ENCODE assay signal across 29 cellular contexts in genomic region chr22:31120230-31120629, GRCh38. TPM values are rescaled to one million over a fixed set of nuclear protein-coding genes. Genes with fewer than 3 reads are reported as not detected.
A peak's percentile ranks its signal among the peaks of the same experiment; 100 is the strongest.
DNase-seq lines count a peak whose midpoint lies in the region; ATAC-seq, FAIRE-seq and TF ChIP-seq lines count a peak whose summit lies in the region.
"Had no signal": no experiment of that assay in that cellular context is flagged by ENCODE, and none has a peak within 500 bp of the region (broad histone marks: within the 10 kb centered on the region; RNA-seq: fewer than 3 reads in every experiment).

No MANE protein-coding gene starts in this region.

- peaks cover 19% of the 10 kb centered on the region for H3K27me3 Mint-ChIP-seq in astrocyte (ENCODE audit: low read depth, unreplicated experiment)
- H3K27me3 Mint-ChIP-seq: CD4-positive, alpha-beta memory T cell had no signal

- TF ChIP-seq EP300 in HepG2 (IDR thresholded peaks at IDR 0.05; ENCODE audit: low read depth in 2 of 2, low read length in 2 of 2), result no peak
- no peak for TF ChIP-seq EP300 in HepG2 (CRISPR knock-in tag; IDR thresholded peaks at IDR 0.05; ENCODE audit: borderline replicate concordance)

- WGBS in heart left ventricle, 4 donors, result 43 to 86% (median 54%) methylated on average over 1 to 5 of the region's 5 CpGs
- 58% methylated on average over 5 of the region's 5 CpGs for WGBS in right cardiac atrium
- WGBS in spleen, 5 donors, result 76 to 92% (median 82%) methylated on average over 2 to 5 of the region's 5 CpGs
- WGBS in HepG2 (ENCODE audit: low lambda C conversion rate), result 10% methylated on average over 1 of the region's 5 CpGs

- no peak for ATAC-seq in heart left ventricle
- ATAC-seq in Right ventricle myocardium inferior, result no peak
- peak in 1 of 2 donors; percentile 18 for ATAC-seq in right cardiac atrium
- no peak for ATAC-seq in HG03439 (IDR thresholded peaks at IDR 0.05; ENCODE audit: unreplicated experiment)
- ATAC-seq in HepG2, result no peak
- ATAC-seq: HCT116, PC-3 had no signal

- H4K20me1 ChIP-seq in astrocyte (ENCODE audit: insufficient read depth, low read length) (no peaks in the 10 kb centered on the region), HepG2 (ENCODE audit: insufficient read depth, low read length) (no peaks in the 10 kb centered on the region)

- TF ChIP-seq CTCF in heart left ventricle (IDR thresholded peaks at IDR 0.05) (no peak), astrocyte (IDR thresholded peaks at IDR 0.05; ENCODE audit: insufficient read depth, low read depth, low read length) (no peak), spleen (IDR thresholded peaks at IDR 0.05 in 8 of 11, conservative IDR thresholded peaks at IDR 0.05 in 3 of 11) (no peak), HepG2 (CRISPR knock-in tag; IDR thresholded peaks at IDR 0.05) (no peak)

- CTCF ChIA-PET in HepG2 (lab: Yijun Ruan, JAX; ENCODE audit: low intra/inter-chr PET ratio, low total read pairs), result no interaction called here

- FAIRE-seq in astrocyte (lab: Jason Lieb, UNC) (no peak), HepG2 (lab: Jason Lieb, UNC) (no peak)
- FAIRE-seq: G401.6 had no signal

- H3K4me1 ChIP-seq in heart left ventricle (peaks cover 0 to 53% (median 21%) of the 10 kb centered on the region in 12 donors), astrocyte (ENCODE audit: insufficient read depth, low read length) (peaks cover 3% of the 10 kb centered on the region), right cardiac atrium (ENCODE audit: control insufficient read depth, insufficient read depth, low read length) (peaks cover 9% of the 10 kb centered on the region), spleen (peaks cover 0 to 15% (median 0%) of the 10 kb centered on the region in 6 donors), HepG2 (ENCODE audit: insufficient read depth, low read length) (peaks cover 37% of the 10 kb centered on the region)

- POLR2A ChIA-PET in HepG2 (lab: Yijun Ruan, JAX), result no interaction called here

- H3K9ac ChIP-seq in astrocyte (ENCODE audit: low read length), result no peak overlapping the region
- H3K9ac ChIP-seq in HepG2 (ENCODE audit: insufficient read depth, low read depth, low read length), result no peak overlapping the region

- no peaks in the 10 kb centered on the region for H3K9me3 ChIP-seq in heart left ventricle
- no peaks in the 10 kb centered on the region for H3K9me3 ChIP-seq in astrocyte (ENCODE audit: insufficient read depth, low read depth, low read length)
- H3K9me3 ChIP-seq in right cardiac atrium (ENCODE audit: control insufficient read depth, low read length), result no peaks in the 10 kb centered on the region
- no peaks in the 10 kb centered on the region for H3K9me3 ChIP-seq in spleen
- H3K9me3 ChIP-seq in HepG2 (ENCODE audit: low read length), result no peaks in the 10 kb centered on the region
- H3K9me3 ChIP-seq: SJSA1 had no signal

- no peak overlapping the region for H2AFZ ChIP-seq in astrocyte (ENCODE audit: low read depth, low read length)
- no peak overlapping the region for H2AFZ ChIP-seq in HepG2 (ENCODE audit: low read length)

- H3K4me1 Mint-ChIP-seq in astrocyte (ENCODE audit: low read depth, unreplicated experiment), result peaks cover 5% of the 10 kb centered on the region
- H3K4me1 Mint-ChIP-seq: CD4-positive, alpha-beta memory T cell had no signal

- H3K27ac ChIP-seq in heart left ventricle, result peak overlapping the region in 11 of 12 donors; percentile 37 to 94 (median 88)
- no peak overlapping the region for H3K27ac ChIP-seq in astrocyte (ENCODE audit: low read depth, low read length)
- H3K27ac ChIP-seq in right cardiac atrium (ENCODE audit: low read length), result peak overlapping the region; percentile 90
- no peak overlapping the region for H3K27ac ChIP-seq in spleen
- no peak overlapping the region for H3K27ac ChIP-seq in HepG2 (ENCODE audit: extremely low read length, insufficient read depth, low read length)
- H3K27ac ChIP-seq: SJSA1 had no signal

- no peak for DNase-seq in heart left ventricle
- no peak for DNase-seq in Right ventricle myocardium inferior (ENCODE audit: missing footprints)
- DNase-seq in astrocyte (ENCODE audit: low read depth), result no peak
- DNase-seq in right cardiac atrium, result peak in 1 of 3 donors; percentile 50
- peak; percentile 49 for DNase-seq in spleen
- DNase-seq in AG08395 (ENCODE audit: low spot score), result no peak
- DNase-seq in HepG2 (ENCODE audit: low spot score), result no peak
- DNase-seq: 8988T; ACHN; CD4-positive, alpha-beta memory T cell; COR-L47; DMS53; KBM-7; MV-4-11; NCI-H1105; NCI-H1436 treated with DMSO at 0.1 percent for 48 hours; NCI-H187 treated with DMSO at 0.1 percent for 48 hours; NCI-H2171 treated with DMSO at 0.1 percent for 48 hours; NCI-H345; NCI-H510A treated with DMSO at 0.1 percent for 48 hours; NCI-H748 treated with DMSO at 0.1 percent for 48 hours; PC-3 had no signal

- H3K36me3 ChIP-seq in heart left ventricle (no peaks in the 10 kb centered on the region), astrocyte (ENCODE audit: insufficient read depth, low read length) (no peaks in the 10 kb centered on the region), spleen (no peaks in the 10 kb centered on the region), HepG2 (replicated peaks in 1 of 2; ENCODE audit: control insufficient read depth in 1 of 2, insufficient read depth in 2 of 2, low read length in 2 of 2) (no peaks in the 10 kb centered on the region)
- H3K36me3 ChIP-seq: SJSA1 had no signal

- intact Hi-C loops in heart left ventricle (cut with DNase I), result no loop called here
- intact Hi-C loops in Right ventricle myocardium inferior (cut with DNase I), result no loop called here
- intact Hi-C loops in right cardiac atrium (cut with DNase I), result no loop called here
- intact Hi-C loops in spleen (cut with DNase I; ENCODE audit: low total_unique reads), result no loop called here
- intact Hi-C loops in HepG2 (cut with micrococcal nuclease; ENCODE audit: unreplicated experiment), result no loop called here

- H3K27me3 ChIP-seq in heart left ventricle, result no peaks in the 10 kb centered on the region
- peaks cover 7% of the 10 kb centered on the region for H3K27me3 ChIP-seq in astrocyte (ENCODE audit: insufficient read depth, low read length)
- H3K27me3 ChIP-seq in right cardiac atrium (ENCODE audit: control insufficient read depth, insufficient read depth), result no peaks in the 10 kb centered on the region
- H3K27me3 ChIP-seq in spleen (replicated peaks in 1 of 7), result no peaks in the 10 kb centered on the region
- H3K27me3 ChIP-seq in HepG2 (ENCODE audit: control insufficient read depth in 1 of 2, insufficient read depth in 2 of 2, low read length in 2 of 2), result peaks cover 1 to 26% of the 10 kb centered on the region in 2 experiments; a peak in 4 of 5 replicates
- H3K27me3 ChIP-seq: SJSA1 had no signal

- TF ChIP-seq POLR2A in heart left ventricle (IDR thresholded peaks at IDR 0.05) (no peak), spleen (IDR thresholded peaks at IDR 0.05) (no peak), HepG2 (IDR thresholded peaks at IDR 0.05; ENCODE audit: insufficient read depth in 1 of 2, low read depth in 2 of 2, low read length in 2 of 2) (no peak)

- TF ChIP-seq RAD21 in HepG2 (CRISPR knock-in tag; IDR thresholded peaks at IDR 0.05), result no peak

- H3K4me2 ChIP-seq in astrocyte (ENCODE audit: low read length) (no peak overlapping the region), HepG2 (ENCODE audit: low read depth, low read length) (no peak overlapping the region)

- H3K9me3 Mint-ChIP-seq in astrocyte (ENCODE audit: unreplicated experiment), result no peaks in the 10 kb centered on the region
- H3K9me3 Mint-ChIP-seq: CD4-positive, alpha-beta memory T cell had no signal

- in situ Hi-C loops in HepG2 (cut with HindIII; ENCODE audit: extremely low pct_ligation_motif_present, low pct_unique_long_range_greater_than_20kb), result no loop called here

- H3K4me3 Mint-ChIP-seq in astrocyte (ENCODE audit: unreplicated experiment), result peak overlapping the region; percentile 40
- H3K4me3 Mint-ChIP-seq: CD4-positive, alpha-beta memory T cell had no signal

- no peak overlapping the region for H3K27ac Mint-ChIP-seq in astrocyte (ENCODE audit: unreplicated experiment)

- BruUV-seq in HepG2 (replicated peaks; lab: Mats Ljungman, UMichigan), result no TSS peak

- H3K4me3 ChIP-seq in heart left ventricle (no peak overlapping the region), astrocyte (ENCODE audit: insufficient read depth, low read depth, low read length) (no peak overlapping the region), right cardiac atrium (ENCODE audit: low read length) (no peak overlapping the region), spleen (no peak overlapping the region), HepG2 (replicated peaks in 1 of 3; ENCODE audit: insufficient read depth in 1 of 3, low read depth in 2 of 3, low read length in 3 of 3) (no peak overlapping the region)
- H3K4me3 ChIP-seq: SJSA1 had no signal

- H3K36me3 Mint-ChIP-seq in astrocyte (ENCODE audit: low read depth, unreplicated experiment), result peaks cover 2% of the 10 kb centered on the region
- H3K36me3 Mint-ChIP-seq: CD4-positive, alpha-beta memory T cell had no signal

- no peaks in the 10 kb centered on the region for H3K79me2 ChIP-seq in astrocyte (ENCODE audit: insufficient read depth, low read length)
- H3K79me2 ChIP-seq in HepG2 (ENCODE audit: insufficient read depth, low read length), result no peaks in the 10 kb centered on the region

RNA-seq across cellular contexts. Expression of gene INPP5J, which starts 2.5 kb away (rescaled TPM):
- total RNA-seq in heart left ventricle, result 10 to 100 TPM in 8 of 9 donors, 1 to 10 TPM in 1; 8.4 to 23.1 (median 21.6) TPM
- polyA plus RNA-seq in heart left ventricle, result 10 to 100 TPM in 1 of 2 donors, 1 to 10 TPM in 1; 9.7 to 12.9 TPM
- total RNA-seq in Right ventricle myocardium inferior, result 16.6 TPM
- 3.0 and 3.3 TPM in 2 replicates for total RNA-seq in astrocyte
- 10 to 100 TPM; 28.8 to 62.1 (median 50.7) TPM for total RNA-seq in right cardiac atrium
- 28.9 TPM for polyA plus RNA-seq in right cardiac atrium
- under 1 TPM in 5 of 7 donors, not detected in 2; 0.23 to 0.87 (median 0.60) TPM for total RNA-seq in spleen
- polyA plus RNA-seq in spleen, result under 1 TPM; 0.14 to 0.51 (median 0.33) TPM
- 0.15 and 0.24 TPM in 2 replicates for total RNA-seq in HepG2 (2016; rRNA removed; fragmentation: Illumina TruSeq; extraction: Trizol)
- 0.09 TPM in 1 of 2 replicates, not detected in the other for total RNA-seq in HepG2 (2016; cell fraction: cytosol; rRNA removed; fragmentation: Illumina TruSeq; extraction: Trizol; ENCODE audit: low read depth)
- 0.42 and 0.45 TPM in 2 replicates for total RNA-seq in HepG2 (2016; cell fraction: insoluble cytoplasmic fraction; rRNA removed; fragmentation: Illumina TruSeq; extraction: Trizol)
- total RNA-seq in HepG2 (2016; cell fraction: membrane; rRNA removed; fragmentation: Illumina TruSeq; extraction: Trizol), result 0.34 and 0.40 TPM in 2 replicates
- total RNA-seq in HepG2 (2016; cell fraction: nucleus; rRNA removed; fragmentation: Illumina TruSeq; extraction: Trizol), result 0.47 TPM in 2 replicates
- 1.1 and 1.3 TPM in 2 replicates for polyA plus RNA-seq in HepG2 (2011; rRNA removed)
- 0.41 and 0.62 TPM in 2 replicates for polyA plus RNA-seq in HepG2 (2011; cell fraction: cytosol; rRNA removed)
- polyA plus RNA-seq in HepG2 (2011; cell fraction: nucleus; rRNA removed), result 6.2 and 7.6 TPM in 2 replicates
- polyA plus RNA-seq in HepG2 (2012), result 0.30 and 1.7 TPM in 2 replicates
- 0.11 and 0.18 TPM in 2 replicates for polyA plus RNA-seq in HepG2 (2016; cell fraction: cytosol; fragmentation: Illumina TruSeq; extraction: Trizol; ENCODE audit: low read depth)
- polyA plus RNA-seq in HepG2 (2016; cell fraction: insoluble cytoplasmic fraction; fragmentation: Illumina TruSeq; extraction: Trizol; ENCODE audit: low read depth), result 0.26 and 0.52 TPM in 2 replicates
- 0.27 and 0.29 TPM in 2 replicates for polyA plus RNA-seq in HepG2 (2016; cell fraction: membrane; fragmentation: Illumina TruSeq; extraction: Trizol; ENCODE audit: low read depth)
- 1.9 and 3.2 TPM in 2 replicates for polyA plus RNA-seq in HepG2 (2016; cell fraction: nucleus; fragmentation: Illumina TruSeq; extraction: Trizol; ENCODE audit: insufficient read depth, low read depth)
- 0.88 and 5.2 TPM in 2 replicates for polyA minus RNA-seq in HepG2 (2011; rRNA and poly(A)+ RNA removed; ENCODE audit: low replicate concordance)
- 0.35 and 0.49 TPM in 2 replicates for polyA minus RNA-seq in HepG2 (2011; cell fraction: cytosol; rRNA and poly(A)+ RNA removed)
- polyA minus RNA-seq in HepG2 (2011; cell fraction: nucleus; rRNA and poly(A)+ RNA removed), result 0.62 and 1.7 TPM in 2 replicates
- polyA plus RNA-seq: CD4-positive, alpha-beta memory T cell had no signal

RNA-seq across cellular contexts. Expression of gene SELENOM, which starts 12.9 kb away (rescaled TPM):
- total RNA-seq in heart left ventricle, result 100 to 1,000 TPM in 1 of 9 donors, 10 to 100 TPM in 8; 35.0 to 183 (median 52.9) TPM
- 10 to 100 TPM; 72.3 to 76.6 TPM for polyA plus RNA-seq in heart left ventricle
- 48.2 TPM for total RNA-seq in Right ventricle myocardium inferior
- total RNA-seq in astrocyte, result 157 and 205 TPM in 2 replicates
- 100 to 1,000 TPM; 167 to 205 (median 176) TPM for total RNA-seq in right cardiac atrium
- 219 TPM for polyA plus RNA-seq in right cardiac atrium
- 10 to 100 TPM; 47.0 to 74.4 (median 66.7) TPM for total RNA-seq in spleen
- 100 to 1,000 TPM; 119 to 151 (median 138) TPM for polyA plus RNA-seq in spleen
- total RNA-seq in HepG2 (2016; rRNA removed; fragmentation: Illumina TruSeq; extraction: Trizol), result 2.4 and 4.1 TPM in 2 replicates
- total RNA-seq in HepG2 (2016; cell fraction: cytosol; rRNA removed; fragmentation: Illumina TruSeq; extraction: Trizol; ENCODE audit: low read depth), result 1.9 and 4.6 TPM in 2 replicates
- total RNA-seq in HepG2 (2016; cell fraction: insoluble cytoplasmic fraction; rRNA removed; fragmentation: Illumina TruSeq; extraction: Trizol), result 1.6 and 3.5 TPM in 2 replicates
- 1.9 and 2.9 TPM in 2 replicates for total RNA-seq in HepG2 (2016; cell fraction: membrane; rRNA removed; fragmentation: Illumina TruSeq; extraction: Trizol)
- total RNA-seq in HepG2 (2016; cell fraction: nucleus; rRNA removed; fragmentation: Illumina TruSeq; extraction: Trizol), result 1.5 and 2.6 TPM in 2 replicates
- 4.3 and 5.5 TPM in 2 replicates for polyA plus RNA-seq in HepG2 (2011; rRNA removed)
- polyA plus RNA-seq in HepG2 (2011; cell fraction: cytosol; rRNA removed), result 5.8 and 12.6 TPM in 2 replicates
- 5.9 and 7.6 TPM in 2 replicates for polyA plus RNA-seq in HepG2 (2011; cell fraction: nucleus; rRNA removed)
- 2.5 and 2.9 TPM in 2 replicates for polyA plus RNA-seq in HepG2 (2012)
- polyA plus RNA-seq in HepG2 (2016; cell fraction: cytosol; fragmentation: Illumina TruSeq; extraction: Trizol; ENCODE audit: low read depth), result 3.5 and 5.0 TPM in 2 replicates
- 2.3 and 2.8 TPM in 2 replicates for polyA plus RNA-seq in HepG2 (2016; cell fraction: insoluble cytoplasmic fraction; fragmentation: Illumina TruSeq; extraction: Trizol; ENCODE audit: low read depth)
- 4.2 and 4.5 TPM in 2 replicates for polyA plus RNA-seq in HepG2 (2016; cell fraction: membrane; fragmentation: Illumina TruSeq; extraction: Trizol; ENCODE audit: low read depth)
- polyA plus RNA-seq in HepG2 (2016; cell fraction: nucleus; fragmentation: Illumina TruSeq; extraction: Trizol; ENCODE audit: insufficient read depth, low read depth), result 3.5 and 5.2 TPM in 2 replicates
- polyA minus RNA-seq in HepG2 (2011; rRNA and poly(A)+ RNA removed; ENCODE audit: low replicate concordance), result 1.4 and 4.9 TPM in 2 replicates
- polyA minus RNA-seq in HepG2 (2011; cell fraction: cytosol; rRNA and poly(A)+ RNA removed), result 1.8 and 2.3 TPM in 2 replicates
- 1.5 and 2.4 TPM in 2 replicates for polyA minus RNA-seq in HepG2 (2011; cell fraction: nucleus; rRNA and poly(A)+ RNA removed)

RNA-seq across cellular contexts. Expression of gene PLA2G3, which starts 20.1 kb away (rescaled TPM):
- total RNA-seq in heart left ventricle (not detected), Right ventricle myocardium inferior (not detected), astrocyte (not detected in 2 replicates), right cardiac atrium (not detected), spleen (not detected), HepG2 (2016; rRNA removed; fragmentation: Illumina TruSeq; extraction: Trizol) (0.11 and 0.42 TPM in 2 replicates)
- polyA plus RNA-seq in heart left ventricle (not detected), right cardiac atrium (not detected), spleen (not detected), HepG2 (2011; rRNA removed) (0.12 and 0.24 TPM in 2 replicates)
- 0.09 and 0.20 TPM in 2 replicates for total RNA-seq in HepG2 (2016; cell fraction: cytosol; rRNA removed; fragmentation: Illumina TruSeq; extraction: Trizol; ENCODE audit: low read depth)
- 0.09 and 0.32 TPM in 2 replicates for total RNA-seq in HepG2 (2016; cell fraction: insoluble cytoplasmic fraction; rRNA removed; fragmentation: Illumina TruSeq; extraction: Trizol)
- 0.19 and 0.21 TPM in 2 replicates for total RNA-seq in HepG2 (2016; cell fraction: membrane; rRNA removed; fragmentation: Illumina TruSeq; extraction: Trizol)
- total RNA-seq in HepG2 (2016; cell fraction: nucleus; rRNA removed; fragmentation: Illumina TruSeq; extraction: Trizol), result 0.25 and 0.34 TPM in 2 replicates
- polyA plus RNA-seq in HepG2 (2011; cell fraction: cytosol; rRNA removed), result 0.17 TPM in 2 replicates
- polyA plus RNA-seq in HepG2 (2011; cell fraction: nucleus; rRNA removed), result 0.16 and 0.21 TPM in 2 replicates
- polyA plus RNA-seq in HepG2 (2012), result 0.15 and 0.37 TPM in 2 replicates
- 0.06 and 0.14 TPM in 2 replicates for polyA plus RNA-seq in HepG2 (2016; cell fraction: cytosol; fragmentation: Illumina TruSeq; extraction: Trizol; ENCODE audit: low read depth)
- polyA plus RNA-seq in HepG2 (2016; cell fraction: insoluble cytoplasmic fraction; fragmentation: Illumina TruSeq; extraction: Trizol; ENCODE audit: low read depth), result 0.08 and 0.14 TPM in 2 replicates
- 0.09 TPM in 1 of 2 replicates, not detected in the other for polyA plus RNA-seq in HepG2 (2016; cell fraction: membrane; fragmentation: Illumina TruSeq; extraction: Trizol; ENCODE audit: low read depth)
- 0.55 and 0.78 TPM in 2 replicates for polyA plus RNA-seq in HepG2 (2016; cell fraction: nucleus; fragmentation: Illumina TruSeq; extraction: Trizol; ENCODE audit: insufficient read depth, low read depth)
- 0.30 and 0.40 TPM in 2 replicates for polyA minus RNA-seq in HepG2 (2011; rRNA and poly(A)+ RNA removed; ENCODE audit: low replicate concordance)
- polyA minus RNA-seq in HepG2 (2011; cell fraction: cytosol; rRNA and poly(A)+ RNA removed), result not detected in 2 replicates
- not detected in 2 replicates for polyA minus RNA-seq in HepG2 (2011; cell fraction: nucleus; rRNA and poly(A)+ RNA removed)
- total RNA-seq: CD4-positive, alpha-beta memory T cell; H4; LHCN-M2; MCF 10A; PC-3; SJSA1 had no signal
- polyA plus RNA-seq: CD4-positive, alpha-beta memory T cell had no signal

RNA-seq across cellular contexts. Expression of gene SMTN, which starts 39.1 kb away (rescaled TPM):
- 100 to 1,000 TPM; 114 to 270 (median 167) TPM for total RNA-seq in heart left ventricle
- 100 to 1,000 TPM in 1 of 2 donors, 10 to 100 TPM in 1; 55.5 to 257 TPM for polyA plus RNA-seq in heart left ventricle
- total RNA-seq in Right ventricle myocardium inferior, result 250 TPM
- total RNA-seq in astrocyte, result 97.5 and 98.9 TPM in 2 replicates
- 100 to 1,000 TPM; 156 to 233 (median 217) TPM for total RNA-seq in right cardiac atrium
- polyA plus RNA-seq in right cardiac atrium, result 192 TPM
- total RNA-seq in spleen, result 100 to 1,000 TPM; 124 to 230 (median 159) TPM
- 10 to 100 TPM; 21.2 to 88.9 (median 47.0) TPM for polyA plus RNA-seq in spleen
- total RNA-seq in HepG2 (2016; rRNA removed; fragmentation: Illumina TruSeq; extraction: Trizol), result 6.9 and 14.7 TPM in 2 replicates
- total RNA-seq in HepG2 (2016; cell fraction: cytosol; rRNA removed; fragmentation: Illumina TruSeq; extraction: Trizol; ENCODE audit: low read depth), result 2.5 and 3.0 TPM in 2 replicates
- total RNA-seq in HepG2 (2016; cell fraction: insoluble cytoplasmic fraction; rRNA removed; fragmentation: Illumina TruSeq; extraction: Trizol), result 5.5 and 15.8 TPM in 2 replicates
- total RNA-seq in HepG2 (2016; cell fraction: membrane; rRNA removed; fragmentation: Illumina TruSeq; extraction: Trizol), result 7.5 and 8.5 TPM in 2 replicates
- 17.4 and 23.6 TPM in 2 replicates for total RNA-seq in HepG2 (2016; cell fraction: nucleus; rRNA removed; fragmentation: Illumina TruSeq; extraction: Trizol)
- polyA plus RNA-seq in HepG2 (2011; rRNA removed), result 24.2 and 26.1 TPM in 2 replicates
- polyA plus RNA-seq in HepG2 (2011; cell fraction: cytosol; rRNA removed), result 10.8 and 14.8 TPM in 2 replicates
- 129 and 177 TPM in 2 replicates for polyA plus RNA-seq in HepG2 (2011; cell fraction: nucleus; rRNA removed)
- polyA plus RNA-seq in HepG2 (2012), result 16.2 and 21.3 TPM in 2 replicates
- polyA plus RNA-seq in HepG2 (2016; cell fraction: cytosol; fragmentation: Illumina TruSeq; extraction: Trizol; ENCODE audit: low read depth), result 2.3 and 3.6 TPM in 2 replicates
- polyA plus RNA-seq in HepG2 (2016; cell fraction: insoluble cytoplasmic fraction; fragmentation: Illumina TruSeq; extraction: Trizol; ENCODE audit: low read depth), result 6.1 and 9.7 TPM in 2 replicates
- 5.1 and 6.6 TPM in 2 replicates for polyA plus RNA-seq in HepG2 (2016; cell fraction: membrane; fragmentation: Illumina TruSeq; extraction: Trizol; ENCODE audit: low read depth)
- polyA plus RNA-seq in HepG2 (2016; cell fraction: nucleus; fragmentation: Illumina TruSeq; extraction: Trizol; ENCODE audit: insufficient read depth, low read depth), result 48.9 and 50.6 TPM in 2 replicates
- 5.1 and 18.8 TPM in 2 replicates for polyA minus RNA-seq in HepG2 (2011; rRNA and poly(A)+ RNA removed; ENCODE audit: low replicate concordance)
- 11.6 and 13.2 TPM in 2 replicates for polyA minus RNA-seq in HepG2 (2011; cell fraction: cytosol; rRNA and poly(A)+ RNA removed)
- 28.8 and 31.8 TPM in 2 replicates for polyA minus RNA-seq in HepG2 (2011; cell fraction: nucleus; rRNA and poly(A)+ RNA removed)

RNA-seq across cellular contexts. Expression of gene RNF185, which starts 39.8 kb away (rescaled TPM):
- 10 to 100 TPM; 20.0 to 26.6 (median 23.1) TPM for total RNA-seq in heart left ventricle
- 10 to 100 TPM; 11.4 to 31.5 TPM for polyA plus RNA-seq in heart left ventricle
- total RNA-seq in Right ventricle myocardium inferior, result 20.1 TPM
- total RNA-seq in astrocyte, result 28.9 and 29.3 TPM in 2 replicates
- 10 to 100 TPM; 20.3 to 23.2 (median 21.6) TPM for total RNA-seq in right cardiac atrium
- 15.1 TPM for polyA plus RNA-seq in right cardiac atrium
- 10 to 100 TPM; 22.6 to 28.5 (median 25.7) TPM for total RNA-seq in spleen
- polyA plus RNA-seq in spleen, result 10 to 100 TPM; 12.4 to 19.3 (median 12.5) TPM
- total RNA-seq in HepG2 (2016; rRNA removed; fragmentation: Illumina TruSeq; extraction: Trizol), result 21.4 and 28.8 TPM in 2 replicates
- 2.9 and 3.2 TPM in 2 replicates for total RNA-seq in HepG2 (2016; cell fraction: cytosol; rRNA removed; fragmentation: Illumina TruSeq; extraction: Trizol; ENCODE audit: low read depth)
- 21.9 and 28.5 TPM in 2 replicates for total RNA-seq in HepG2 (2016; cell fraction: insoluble cytoplasmic fraction; rRNA removed; fragmentation: Illumina TruSeq; extraction: Trizol)
- total RNA-seq in HepG2 (2016; cell fraction: membrane; rRNA removed; fragmentation: Illumina TruSeq; extraction: Trizol), result 11.3 and 11.9 TPM in 2 replicates
- 12.0 and 13.7 TPM in 2 replicates for total RNA-seq in HepG2 (2016; cell fraction: nucleus; rRNA removed; fragmentation: Illumina TruSeq; extraction: Trizol)
- polyA plus RNA-seq in HepG2 (2011; rRNA removed), result 26.4 and 27.5 TPM in 2 replicates
- polyA plus RNA-seq in HepG2 (2011; cell fraction: cytosol; rRNA removed), result 21.8 and 27.3 TPM in 2 replicates
- 19.0 and 20.4 TPM in 2 replicates for polyA plus RNA-seq in HepG2 (2011; cell fraction: nucleus; rRNA removed)
- 15.4 and 15.6 TPM in 2 replicates for polyA plus RNA-seq in HepG2 (2012)
- polyA plus RNA-seq in HepG2 (2016; cell fraction: cytosol; fragmentation: Illumina TruSeq; extraction: Trizol; ENCODE audit: low read depth), result 1.6 and 1.7 TPM in 2 replicates
- 27.8 and 28.1 TPM in 2 replicates for polyA plus RNA-seq in HepG2 (2016; cell fraction: insoluble cytoplasmic fraction; fragmentation: Illumina TruSeq; extraction: Trizol; ENCODE audit: low read depth)
- polyA plus RNA-seq in HepG2 (2016; cell fraction: membrane; fragmentation: Illumina TruSeq; extraction: Trizol; ENCODE audit: low read depth), result 6.4 and 6.8 TPM in 2 replicates
- polyA plus RNA-seq in HepG2 (2016; cell fraction: nucleus; fragmentation: Illumina TruSeq; extraction: Trizol; ENCODE audit: insufficient read depth, low read depth), result 21.5 and 21.8 TPM in 2 replicates
- 17.6 and 24.2 TPM in 2 replicates for polyA minus RNA-seq in HepG2 (2011; rRNA and poly(A)+ RNA removed; ENCODE audit: low replicate concordance)
- 10.1 and 10.4 TPM in 2 replicates for polyA minus RNA-seq in HepG2 (2011; cell fraction: cytosol; rRNA and poly(A)+ RNA removed)
- polyA minus RNA-seq in HepG2 (2011; cell fraction: nucleus; rRNA and poly(A)+ RNA removed), result 9.1 and 11.8 TPM in 2 replicates

Comparison
In these comparisons a context has a peak if more than half of its experiments do, and no peak if none do; other contexts are left out.
1. H3K27ac ChIP-seq: peak in heart left ventricle (11 of 12) and right cardiac atrium (single experiment); none in astrocyte (single experiment), spleen (0 of 8) and HepG2 (single experiment).